Comparison of ENCODE assay signal across 1 cellular context in genomic region chr12:57627504-57628279, GRCh38.
TF ChIP-seq lines count a peak whose summit lies in the region.

No MANE protein-coding gene starts in this region.

TF ChIP-seq in IMR-90, 13 proteins besides CTCF, POLR2A, EP300 and RAD21:
- TF ChIP-seq CHD1 (IDR thresholded peaks at IDR 0.05; ENCODE audit: low read depth, low read length) (no peak), CEBPB (IDR thresholded peaks at IDR 0.05; ENCODE audit: low read depth, low read length) (no peak)
TF ChIP-seq in IMR-90: peak in this region for 0.
